Comparison of ENCODE assay signal across 1 cellular context in genomic region chr1:50109647-50110075, GRCh38.
TF ChIP-seq lines count a peak whose summit lies in the region.

No MANE protein-coding gene starts in this region.

TF ChIP-seq in HepG2, 621 proteins besides CTCF, POLR2A, EP300 and RAD21 (continued from another document):
- TF ChIP-seq LBX2 (CRISPR knock-in tag; IDR thresholded peaks at IDR 0.05; ENCODE audit: borderline replicate concordance) (no peak), ZFP90 (CRISPR knock-in tag; IDR thresholded peaks at IDR 0.05; ENCODE audit: borderline replicate concordance) (no peak), ZNF800 (CRISPR knock-in tag; IDR thresholded peaks at IDR 0.05) (no peak), SALL2 (CRISPR knock-in tag; IDR thresholded peaks at IDR 0.05) (no peak), MYNN (CRISPR knock-in tag; IDR thresholded peaks at IDR 0.05; ENCODE audit: low read depth) (no peak), EED (CRISPR knock-in tag; IDR thresholded peaks at IDR 0.05) (no peak), GABPA (IDR thresholded peaks at IDR 0.05; ENCODE audit: low read depth, low read length) (no peak), GABPA (CRISPR knock-in tag; IDR thresholded peaks at IDR 0.05; ENCODE audit: low read depth) (no peak), KMT2A (CRISPR knock-in tag; IDR thresholded peaks at IDR 0.05) (no peak), HMG20A (CRISPR knock-in tag; IDR thresholded peaks at IDR 0.05; ENCODE audit: borderline replicate concordance) (no peak), ZNF790 (CRISPR knock-in tag; IDR thresholded peaks at IDR 0.05; ENCODE audit: borderline replicate concordance) (no peak)
